Comparison of ENCODE assay signal across 9 cellular contexts in genomic region chr3:129181834-129182233, GRCh38. TPM values are rescaled to one million over a fixed set of nuclear protein-coding genes. Genes with fewer than 3 reads are reported as not detected.
DNase-seq lines count a peak whose midpoint lies in the region; ATAC-seq, FAIRE-seq and TF ChIP-seq lines count a peak whose summit lies in the region.
"Had no signal": no experiment of that assay in that cellular context is flagged by ENCODE, and none has a peak within 500 bp of the region (broad histone marks: within the 10 kb centered on the region; RNA-seq: fewer than 3 reads in every experiment).

No MANE protein-coding gene starts in this region.

- no TSS peak for BruUV-seq in HepG2 (replicated peaks; lab: Mats Ljungman, UMichigan)

- intact Hi-C loops in HepG2 (cut with micrococcal nuclease; ENCODE audit: unreplicated experiment) = loop anchor here (1.0 to 5.0 kb wide), 3 partner anchors 45 to 65 kb away; no protein-coding TSS in a partner anchor

- no peak for DNase-seq in activated T-cell treated with anti-CD3 and anti-CD28 coated beads, Interleukin-2, amount 50 U/mL, for 72 hours
- no peak for DNase-seq in activated T-cell treated with anti-CD3 and anti-CD28 coated beads, Interleukin-2, amount 50 U/mL, for 48 hours
- no peak for DNase-seq in activated naive CD8-positive, alpha-beta T cell treated with anti-CD3 and anti-CD28 coated beads, Interleukin-2, amount 50 U/mL, for 24 hours
- DNase-seq in HepG2 (ENCODE audit: low spot score) = no peak
- DNase-seq in tibial nerve (ENCODE audit: low spot score in 2 of 2) = no peak
- DNase-seq in GOT3 (lab: John Stamatoyannopoulos, UW) = no peak
- no peak for DNase-seq in cerebellar cortex (ENCODE audit: low spot score)
- no peak for DNase-seq in stimulated activated CD4-positive, alpha-beta T cell treated with anti-CD3 and anti-CD28 coated beads, Interleukin-4, amount 100 ng/mL, for 24 hours
- DNase-seq: NCI-H1105 treated with DMSO at 0.1 percent for 48 hours had no signal

- H3K4me1 Mint-ChIP-seq in activated T-cell treated with anti-CD3 and anti-CD28 coated beads, Interleukin-2, amount 50 U/mL, for 72 hours (ENCODE audit: low read depth) = peaks cover 76% of the 10 kb centered on the region
- peaks cover 63% of the 10 kb centered on the region for H3K4me1 Mint-ChIP-seq in activated naive CD8-positive, alpha-beta T cell treated with anti-CD3 and anti-CD28 coated beads, Interleukin-2, amount 50 U/mL, for 24 hours

- H3K4me3 ChIP-seq in HepG2 (replicated peaks in 1 of 3; ENCODE audit: insufficient read depth in 1 of 3, low read depth in 2 of 3, low read length in 3 of 3) (peak overlapping the region; percentile 90 to 95 (median 91); a peak in 5 of 6 replicates), tibial nerve (peak overlapping the region; percentile 83 to 96 (median 86))

- H3K79me2 ChIP-seq in HepG2 (ENCODE audit: insufficient read depth, low read length) = peaks cover 76% of the 10 kb centered on the region

- H2AFZ ChIP-seq in HepG2 (ENCODE audit: low read length) = no peak overlapping the region

- peak overlapping the region; percentile 100 for H3K9ac ChIP-seq in HepG2 (ENCODE audit: insufficient read depth, low read depth, low read length)

- H3K27me3 ChIP-seq in HepG2 (ENCODE audit: control insufficient read depth in 1 of 2, insufficient read depth in 2 of 2, low read length in 2 of 2) (no peaks in the 10 kb centered on the region; a peak in 1 of 5 replicates), tibial nerve (no peaks in the 10 kb centered on the region)

- no peak for ATAC-seq in activated T-cell treated with anti-CD3 and anti-CD28 coated beads, Interleukin-2, amount 50 U/mL, for 72 hours (replicated peaks in 1 of 2)
- ATAC-seq in activated naive CD8-positive, alpha-beta T cell treated with anti-CD3 and anti-CD28 coated beads, Interleukin-2, amount 50 U/mL, for 24 hours = no peak
- ATAC-seq in HepG2 = no peak

- no peak for TF ChIP-seq RAD21 in HepG2 (CRISPR knock-in tag; IDR thresholded peaks at IDR 0.05)

- peak overlapping the region; percentile 74 for H3K4me2 ChIP-seq in HepG2 (ENCODE audit: low read depth, low read length)

- H3K4me1 ChIP-seq in HepG2 (ENCODE audit: insufficient read depth, low read length) = peaks cover 50% of the 10 kb centered on the region
- peaks cover 0 to 76% (median 54%) of the 10 kb centered on the region in 4 donors for H3K4me1 ChIP-seq in tibial nerve

- H4K20me1 ChIP-seq in HepG2 (ENCODE audit: insufficient read depth, low read length) = peaks cover 58% of the 10 kb centered on the region

- H3K4me3 Mint-ChIP-seq in activated T-cell treated with anti-CD3 and anti-CD28 coated beads, Interleukin-2, amount 50 U/mL, for 72 hours = peak overlapping the region; percentile 96 to 97
- peak overlapping the region; percentile 88 for H3K4me3 Mint-ChIP-seq in activated naive CD8-positive, alpha-beta T cell treated with anti-CD3 and anti-CD28 coated beads, Interleukin-2, amount 50 U/mL, for 24 hours

- H3K36me3 Mint-ChIP-seq in activated T-cell treated with anti-CD3 and anti-CD28 coated beads, Interleukin-2, amount 50 U/mL, for 72 hours (ENCODE audit: insufficient read depth in 2 of 2) = peaks cover 15 to 44% of the 10 kb centered on the region in 2 donors
- peaks cover 65% of the 10 kb centered on the region for H3K36me3 Mint-ChIP-seq in activated naive CD8-positive, alpha-beta T cell treated with anti-CD3 and anti-CD28 coated beads, Interleukin-2, amount 50 U/mL, for 24 hours (ENCODE audit: low read depth)

- FAIRE-seq in HepG2 (lab: Jason Lieb, UNC) = no peak

- in situ Hi-C loops in HepG2 (cut with HindIII; ENCODE audit: extremely low pct_ligation_motif_present, low pct_unique_long_range_greater_than_20kb) = loop anchor here (10.0 kb wide), 1 partner anchor 63 kb away; the partner anchor contains the start of gene COPG1

- H3K9me3 ChIP-seq in HepG2 (ENCODE audit: low read length) = no peaks in the 10 kb centered on the region
- no peaks in the 10 kb centered on the region for H3K9me3 ChIP-seq in tibial nerve

- H3K27me3 Mint-ChIP-seq in activated T-cell treated with anti-CD3 and anti-CD28 coated beads, Interleukin-2, amount 50 U/mL, for 72 hours (ENCODE audit: low read depth) = no peaks in the 10 kb centered on the region
- no peaks in the 10 kb centered on the region for H3K27me3 Mint-ChIP-seq in activated naive CD8-positive, alpha-beta T cell treated with anti-CD3 and anti-CD28 coated beads, Interleukin-2, amount 50 U/mL, for 24 hours

- no peaks in the 10 kb centered on the region for H3K9me3 Mint-ChIP-seq in activated T-cell treated with anti-CD3 and anti-CD28 coated beads, Interleukin-2, amount 50 U/mL, for 72 hours
- no peaks in the 10 kb centered on the region for H3K9me3 Mint-ChIP-seq in activated naive CD8-positive, alpha-beta T cell treated with anti-CD3 and anti-CD28 coated beads, Interleukin-2, amount 50 U/mL, for 24 hours

- TF ChIP-seq CTCF in HepG2 (CRISPR knock-in tag; IDR thresholded peaks at IDR 0.05) = no peak
- no peak for TF ChIP-seq CTCF in tibial nerve (IDR thresholded peaks at IDR 0.05)

- TF ChIP-seq POLR2A in HepG2 (IDR thresholded peaks at IDR 0.05; ENCODE audit: insufficient read depth in 1 of 2, low read depth in 2 of 2, low read length in 2 of 2) = no peak
- no peak for TF ChIP-seq POLR2A in tibial nerve (IDR thresholded peaks at IDR 0.05)

- TF ChIP-seq EP300 in HepG2 (IDR thresholded peaks at IDR 0.05; ENCODE audit: low read depth in 2 of 2, low read length in 2 of 2) (no peak), HepG2 (CRISPR knock-in tag; IDR thresholded peaks at IDR 0.05; ENCODE audit: borderline replicate concordance) (no peak), tibial nerve (IDR thresholded peaks at IDR 0.05) (no peak)

- peak overlapping the region; percentile 95 for H3K27ac Mint-ChIP-seq in activated T-cell treated with anti-CD3 and anti-CD28 coated beads, Interleukin-2, amount 50 U/mL, for 72 hours
- peak overlapping the region; percentile 93 for H3K27ac Mint-ChIP-seq in activated naive CD8-positive, alpha-beta T cell treated with anti-CD3 and anti-CD28 coated beads, Interleukin-2, amount 50 U/mL, for 24 hours

- POLR2A ChIA-PET in HepG2 (lab: Yijun Ruan, JAX) = interaction anchor here (1.5 to 2.7 kb wide), 4 partner anchors 20 to 67 kb away, joined by 4 to 25 read pairs (median 7); partner anchors contain the start of gene RAB43

- peaks cover 4 to 19% of the 10 kb centered on the region in 2 experiments; a peak in 3 of 5 replicates for H3K36me3 ChIP-seq in HepG2 (replicated peaks in 1 of 2; ENCODE audit: control insufficient read depth in 1 of 2, insufficient read depth in 2 of 2, low read length in 2 of 2)
- H3K36me3 ChIP-seq in tibial nerve = peaks cover 0 to 19% (median 0%) of the 10 kb centered on the region in 3 donors

- CTCF ChIA-PET in HepG2 (lab: Yijun Ruan, JAX; ENCODE audit: low intra/inter-chr PET ratio, low total read pairs) = no interaction called here

- H3K27ac ChIP-seq in HepG2 (ENCODE audit: extremely low read length, insufficient read depth, low read length) (peak overlapping the region; percentile 99), tibial nerve (peak overlapping the region in 3 of 4 donors; percentile 95 to 99 (median 97))

- WGBS in HepG2 (ENCODE audit: low lambda C conversion rate) = 5% methylated on average over 2 of the region's 2 CpGs
- WGBS in tibial nerve, 2 donors = 4 to 6% methylated on average over 2 of the region's 2 CpGs

RNA-seq across cellular contexts. Expression of gene CNBP, which starts 1.9 kb away (rescaled TPM):
- 100 to 1,000 TPM; 450 to 480 TPM for total RNA-seq in activated T-cell treated with anti-CD3 and anti-CD28 coated beads, Interleukin-2, amount 50 U/mL, for 72 hours
- 354 and 539 TPM in 2 replicates for total RNA-seq in HepG2 (2016; rRNA removed; fragmentation: Illumina TruSeq; extraction: Trizol)
- 70.7 and 78.0 TPM in 2 replicates for total RNA-seq in HepG2 (2016; cell fraction: cytosol; rRNA removed; fragmentation: Illumina TruSeq; extraction: Trizol; ENCODE audit: low read depth)
- 375 and 556 TPM in 2 replicates for total RNA-seq in HepG2 (2016; cell fraction: insoluble cytoplasmic fraction; rRNA removed; fragmentation: Illumina TruSeq; extraction: Trizol)
- total RNA-seq in HepG2 (2016; cell fraction: membrane; rRNA removed; fragmentation: Illumina TruSeq; extraction: Trizol) = 180 and 184 TPM in 2 replicates
- 151 and 152 TPM in 2 replicates for total RNA-seq in HepG2 (2016; cell fraction: nucleus; rRNA removed; fragmentation: Illumina TruSeq; extraction: Trizol)
- 255 and 282 TPM in 2 replicates for polyA plus RNA-seq in HepG2 (2011; rRNA removed)
- 259 and 344 TPM in 2 replicates for polyA plus RNA-seq in HepG2 (2011; cell fraction: cytosol; rRNA removed)
- polyA plus RNA-seq in HepG2 (2011; cell fraction: nucleus; rRNA removed) = 90.4 and 103 TPM in 2 replicates
- 329 and 363 TPM in 2 replicates for polyA plus RNA-seq in HepG2 (2012)
- polyA plus RNA-seq in HepG2 (2016; cell fraction: cytosol; fragmentation: Illumina TruSeq; extraction: Trizol; ENCODE audit: low read depth) = 60.7 and 77.6 TPM in 2 replicates
- 584 and 626 TPM in 2 replicates for polyA plus RNA-seq in HepG2 (2016; cell fraction: insoluble cytoplasmic fraction; fragmentation: Illumina TruSeq; extraction: Trizol; ENCODE audit: low read depth)
- polyA plus RNA-seq in HepG2 (2016; cell fraction: membrane; fragmentation: Illumina TruSeq; extraction: Trizol; ENCODE audit: low read depth) = 134 and 143 TPM in 2 replicates
- 244 and 258 TPM in 2 replicates for polyA plus RNA-seq in HepG2 (2016; cell fraction: nucleus; fragmentation: Illumina TruSeq; extraction: Trizol; ENCODE audit: insufficient read depth, low read depth)
- polyA minus RNA-seq in HepG2 (2011; rRNA and poly(A)+ RNA removed; ENCODE audit: low replicate concordance) = 166 and 313 TPM in 2 replicates
- polyA minus RNA-seq in HepG2 (2011; cell fraction: cytosol; rRNA and poly(A)+ RNA removed) = 127 and 135 TPM in 2 replicates
- 82.0 and 97.6 TPM in 2 replicates for polyA minus RNA-seq in HepG2 (2011; cell fraction: nucleus; rRNA and poly(A)+ RNA removed)
- 100 to 1,000 TPM; 329 to 533 (median 488) TPM for total RNA-seq in tibial nerve

RNA-seq across cellular contexts. Expression of gene ISY1, which starts 21.0 kb away (rescaled TPM):
- 10 to 100 TPM; 50.2 to 68.9 TPM for total RNA-seq in activated T-cell treated with anti-CD3 and anti-CD28 coated beads, Interleukin-2, amount 50 U/mL, for 72 hours
- total RNA-seq in HepG2 (2016; rRNA removed; fragmentation: Illumina TruSeq; extraction: Trizol) = 39.1 and 59.0 TPM in 2 replicates
- 4.4 and 6.2 TPM in 2 replicates for total RNA-seq in HepG2 (2016; cell fraction: cytosol; rRNA removed; fragmentation: Illumina TruSeq; extraction: Trizol; ENCODE audit: low read depth)
- total RNA-seq in HepG2 (2016; cell fraction: insoluble cytoplasmic fraction; rRNA removed; fragmentation: Illumina TruSeq; extraction: Trizol) = 35.5 and 58.0 TPM in 2 replicates
- total RNA-seq in HepG2 (2016; cell fraction: membrane; rRNA removed; fragmentation: Illumina TruSeq; extraction: Trizol) = 12.0 and 13.2 TPM in 2 replicates
- 9.8 and 14.2 TPM in 2 replicates for total RNA-seq in HepG2 (2016; cell fraction: nucleus; rRNA removed; fragmentation: Illumina TruSeq; extraction: Trizol)
- polyA plus RNA-seq in HepG2 (2011; rRNA removed) = 16.9 and 21.0 TPM in 2 replicates
- 12.1 and 14.3 TPM in 2 replicates for polyA plus RNA-seq in HepG2 (2011; cell fraction: cytosol; rRNA removed)
- polyA plus RNA-seq in HepG2 (2011; cell fraction: nucleus; rRNA removed) = 5.3 and 7.2 TPM in 2 replicates
- polyA plus RNA-seq in HepG2 (2012) = 11.8 and 15.3 TPM in 2 replicates
- polyA plus RNA-seq in HepG2 (2016; cell fraction: cytosol; fragmentation: Illumina TruSeq; extraction: Trizol; ENCODE audit: low read depth) = 4.4 and 5.1 TPM in 2 replicates
- polyA plus RNA-seq in HepG2 (2016; cell fraction: insoluble cytoplasmic fraction; fragmentation: Illumina TruSeq; extraction: Trizol; ENCODE audit: low read depth) = 44.4 and 52.7 TPM in 2 replicates
- polyA plus RNA-seq in HepG2 (2016; cell fraction: membrane; fragmentation: Illumina TruSeq; extraction: Trizol; ENCODE audit: low read depth) = 7.9 and 8.5 TPM in 2 replicates
- 11.5 and 19.0 TPM in 2 replicates for polyA plus RNA-seq in HepG2 (2016; cell fraction: nucleus; fragmentation: Illumina TruSeq; extraction: Trizol; ENCODE audit: insufficient read depth, low read depth)
- 10.4 and 33.7 TPM in 2 replicates for polyA minus RNA-seq in HepG2 (2011; rRNA and poly(A)+ RNA removed; ENCODE audit: low replicate concordance)
- polyA minus RNA-seq in HepG2 (2011; cell fraction: cytosol; rRNA and poly(A)+ RNA removed) = 10.6 and 13.7 TPM in 2 replicates
- polyA minus RNA-seq in HepG2 (2011; cell fraction: nucleus; rRNA and poly(A)+ RNA removed) = 4.4 and 8.0 TPM in 2 replicates
- total RNA-seq in tibial nerve = 10 to 100 TPM in 3 of 4 donors, 1 to 10 TPM in 1; 9.8 to 20.9 (median 16.0) TPM
